ENCODE assay signal across 8 cellular contexts in genomic region chr1:246566128-246566807, GRCh38. TPM values are rescaled to one million over a fixed set of nuclear protein-coding genes. Genes with fewer than 3 reads are reported as not detected.
DNase-seq lines count a peak whose midpoint lies in the region; ATAC-seq, FAIRE-seq and TF ChIP-seq lines count a peak whose summit lies in the region.

TSS of gene CNST (plus strand) at chr1:246566456. CDS start at chr1:246591563, 25,107 bp downstream.
TSS of gene TFB2M (minus strand) at chr1:246566261. CDS start at chr1:246566138, 123 bp downstream.

- in situ Hi-C loops in ACHN (cut with HindIII; ENCODE audit: low pct_ligation_motif_present, low pct_unique_long_range_greater_than_20kb, low sequenced_read_pairs): no loop called here

- ATAC-seq in GM18870 (IDR thresholded peaks at IDR 0.05; ENCODE audit: unreplicated experiment): peak; percentile 94
- ATAC-seq in HG03135 (IDR thresholded peaks at IDR 0.05; ENCODE audit: unreplicated experiment): peak; percentile 93

- no peaks in the 10 kb centered on the region for H3K9me3 ChIP-seq in small intestine (ENCODE audit: control insufficient read depth, low read depth)

- H3K4me3 ChIP-seq in WI38 (ENCODE audit: low read depth, low read length) (peak within 1 kb of the TSS; percentile 99), bronchial epithelial cell (ENCODE audit: low read depth, low read length) (peak within 1 kb of the TSS; percentile 86), small intestine (ENCODE audit: low read depth in 1 of 2, low read length in 2 of 2) (peak within 1 kb of the TSS; percentile 90 to 94)

- WGBS in small intestine, 3 donors: 0% methylated on average over 41 to 61 of the region's 62 CpGs

- DNase-seq in ACHN (peak; percentile 99), NCI-H2196 treated with DMSO at 0.1 percent for 48 hours (lab: John Stamatoyannopoulos, UW; ENCODE audit: unreplicated experiment) (peak; percentile 82), bronchial epithelial cell (ENCODE audit: low read depth) (peak; percentile 95), iPS-NIHi11 (ENCODE audit: low spot score) (peak; percentile 94), small intestine (peak; percentile 99)

- H3K27ac ChIP-seq in small intestine (ENCODE audit: low read depth in 1 of 2, low read length in 1 of 2): peak within 1 kb of the TSS; percentile 87 to 96

- FAIRE-seq in bronchial epithelial cell (lab: Jason Lieb, UNC) (no peak), small intestine (lab: Jason Lieb, UNC) (no peak)

- H3K36me3 ChIP-seq in bronchial epithelial cell (ENCODE audit: control insufficient read depth, insufficient read depth, low read length): peaks cover 5% of the 10 kb centered on the region
- H3K36me3 ChIP-seq in small intestine (ENCODE audit: control insufficient read depth in 2 of 2, insufficient read depth in 2 of 2, low read length in 2 of 2): no peaks in the 10 kb centered on the region

- H3K27me3 ChIP-seq in bronchial epithelial cell (ENCODE audit: control insufficient read depth, insufficient read depth, low read length): no peaks in the 10 kb centered on the region
- no peaks in the 10 kb centered on the region for H3K27me3 ChIP-seq in small intestine (ENCODE audit: control insufficient read depth in 2 of 2, insufficient read depth in 2 of 2, low read length in 2 of 2)

- TF ChIP-seq CTCF in WI38 (IDR thresholded peaks at IDR 0.05; ENCODE audit: low read depth, low read length) (no peak), bronchial epithelial cell (IDR thresholded peaks at IDR 0.05; ENCODE audit: insufficient read depth, low read length, severe bottlenecking) (no peak)

- H3K4me1 ChIP-seq in small intestine (ENCODE audit: control insufficient read depth in 2 of 2, insufficient read depth in 1 of 2, low read depth in 1 of 2, low read length in 1 of 2): peaks cover 3 to 11% of the 10 kb centered on the region in 2 donors

RNA-seq across cellular contexts. Expression of gene CNST, which starts in this region (rescaled TPM):
- total RNA-seq in bronchial epithelial cell: 10.3 and 12.0 TPM in 2 replicates
- polyA plus RNA-seq in small intestine: 10 to 100 TPM in 2 of 3 donors, 1 to 10 TPM in 1; 9.6 to 22.6 (median 10.3) TPM

RNA-seq across cellular contexts. Expression of gene TFB2M, which starts in this region (rescaled TPM):
- total RNA-seq in bronchial epithelial cell: 12.3 and 16.8 TPM in 2 replicates
- polyA plus RNA-seq in small intestine: 10 to 100 TPM in 1 of 3 donors, 1 to 10 TPM in 2; 7.8 to 12.9 (median 7.8) TPM

Comparison
In these comparisons a context has a peak if more than half of its experiments do, and no peak if none do; other contexts are left out.
1. Peak in every context shown above with its lines: DNase-seq, ATAC-seq, H3K4me3 ChIP-seq and H3K27ac ChIP-seq.